Comparison of ENCODE assay signal across 8 cellular contexts in the genomic region with DNA sequence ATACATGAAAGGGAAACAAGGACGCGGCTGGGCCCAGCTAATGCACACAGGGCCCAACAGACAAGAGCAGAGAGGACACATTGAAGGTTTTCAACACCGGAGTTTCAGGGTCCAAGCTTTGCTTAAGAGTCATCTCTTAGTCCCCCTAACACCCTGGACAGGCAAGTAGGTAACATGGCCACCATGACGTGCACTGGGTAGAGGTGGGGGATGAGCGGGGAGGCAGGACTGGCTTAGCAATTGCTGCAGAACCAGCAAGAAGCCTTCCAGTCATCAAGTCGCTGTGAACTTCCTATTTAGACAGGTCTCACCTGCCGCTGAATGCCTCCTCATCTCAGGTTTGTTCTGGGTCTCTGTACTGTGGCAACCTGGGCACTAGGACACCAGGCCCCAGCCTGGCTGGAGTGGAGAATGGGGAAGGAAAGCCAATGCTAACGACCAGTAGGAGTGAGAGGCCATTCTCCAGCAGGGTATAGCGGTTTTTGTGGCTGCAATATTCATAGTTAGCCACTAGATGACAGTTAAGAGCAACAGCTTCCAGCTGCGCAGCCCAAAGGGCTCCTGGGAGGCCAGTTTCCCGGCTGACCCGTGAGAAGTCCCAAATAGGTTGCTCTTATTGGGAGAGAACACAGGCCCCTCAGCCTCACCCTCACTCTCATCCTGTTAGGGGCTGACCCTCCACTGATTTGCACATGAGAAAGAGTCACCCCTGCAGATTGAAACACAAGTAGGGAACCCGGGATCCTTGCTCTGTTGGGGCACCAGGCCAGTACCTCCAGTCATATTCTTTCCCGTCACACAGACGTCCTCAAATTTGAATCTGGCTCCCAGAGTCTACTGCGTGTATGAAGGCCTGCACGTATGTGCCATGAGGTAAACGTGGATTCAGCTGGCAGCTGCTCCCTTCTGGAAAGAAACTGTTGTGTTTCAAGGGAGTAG. TPM values are rescaled to one million over a fixed set of nuclear protein-coding genes. Genes with fewer than 3 reads are reported as not detected.
DNase-seq lines count a peak whose midpoint lies in the region; ATAC-seq and TF ChIP-seq lines count a peak whose summit lies in the region.

No MANE protein-coding gene starts in this region.

- no peak overlapping the region for H3K4me2 ChIP-seq in parathyroid adenoma (ENCODE audit: low read length)

- H3K4me1 ChIP-seq in NT2/D1 (ENCODE audit: insufficient read depth, insufficient read length) (no peaks in the 10 kb centered on the region), parathyroid adenoma (peaks cover 14% of the 10 kb centered on the region)

- CTCF ChIA-PET in activated naive CD4-positive, alpha-beta T cell treated with anti-CD3 and anti-CD28 coated beads for 36 hours (lab: Charles Lee): interaction anchor here (0.6 to 2.4 kb wide), 21 partner anchors 9 to 845 kb away, joined by 3 to 17 read pairs (median 4); no protein-coding TSS in a partner anchor

- no peaks in the 10 kb centered on the region for H3K9me3 Mint-ChIP-seq in activated naive CD4-positive, alpha-beta T cell treated with anti-CD3 and anti-CD28 coated beads for 36 hours

- peak; percentile 91 for TF ChIP-seq CTCF in parathyroid adenoma (IDR thresholded peaks at IDR 0.05)

- H3K9me3 ChIP-seq in NT2/D1 (ENCODE audit: insufficient read depth, low read length) (no peaks in the 10 kb centered on the region), parathyroid adenoma (ENCODE audit: control insufficient read depth, low read length) (no peaks in the 10 kb centered on the region)

- peaks cover 1% of the 10 kb centered on the region for H3K79me2 ChIP-seq in parathyroid adenoma

- H3K4me1 Mint-ChIP-seq in activated naive CD4-positive, alpha-beta T cell treated with anti-CD3 and anti-CD28 coated beads for 36 hours (ENCODE audit: low read depth): peaks cover 31% of the 10 kb centered on the region

- intact Hi-C loops in activated naive CD4-positive, alpha-beta T cell treated with anti-CD3 and anti-CD28 coated beads for 36 hours (cut with micrococcal nuclease): loop anchor here (1.0 to 5.0 kb wide), 6 partner anchors 83 to 757 kb away; a partner anchor contains a TSS
- intact Hi-C loops in Right ventricle myocardium superior (cut with DNase I): loop anchor here (10.0 kb wide), 1 partner anchor 355 kb away; no protein-coding TSS in a partner anchor

- peak overlapping the region; percentile 26 for H3K27ac Mint-ChIP-seq in activated naive CD4-positive, alpha-beta T cell treated with anti-CD3 and anti-CD28 coated beads for 36 hours

- ATAC-seq in GM19324 (IDR thresholded peaks at IDR 0.05; ENCODE audit: low FRiP score, unreplicated experiment) (peak; percentile 86), HG03432 (IDR thresholded peaks at IDR 0.05; ENCODE audit: unreplicated experiment) (peak; percentile 93), Right ventricle myocardium superior (ENCODE audit: poor library complexity) (peak; percentile 87), GM19328 (IDR thresholded peaks at IDR 0.05; ENCODE audit: unreplicated experiment) (no peak)

- no peaks in the 10 kb centered on the region for H3K27me3 Mint-ChIP-seq in activated naive CD4-positive, alpha-beta T cell treated with anti-CD3 and anti-CD28 coated beads for 36 hours (ENCODE audit: low read depth)

- peak overlapping the region; percentile 7 for H3K4me3 Mint-ChIP-seq in activated naive CD4-positive, alpha-beta T cell treated with anti-CD3 and anti-CD28 coated beads for 36 hours

- H3K4me3 ChIP-seq in NT2/D1 (ENCODE audit: insufficient read length, low read depth) (no peak overlapping the region), parathyroid adenoma (ENCODE audit: low read depth, low read length) (no peak overlapping the region)

- H3K36me3 ChIP-seq in NT2/D1 (ENCODE audit: insufficient read depth, insufficient read length, low read length) (no peaks in the 10 kb centered on the region), parathyroid adenoma (ENCODE audit: control insufficient read depth, insufficient read depth, low read length) (no peaks in the 10 kb centered on the region)

- DNase-seq in DMS53 (lab: John Stamatoyannopoulos, UW) (peak; percentile 95), NT2/D1 (ENCODE audit: low read depth, low spot score) (peak; percentile 57), Right ventricle myocardium superior (peak; percentile 71)
- DNase-seq in activated naive CD4-positive, alpha-beta T cell treated with anti-CD3 and anti-CD28 coated beads for 36 hours: peak; percentile 53

- no peak overlapping the region for H3K9ac ChIP-seq in NT2/D1 (ENCODE audit: insufficient read length, low read depth)
- H3K9ac ChIP-seq in parathyroid adenoma: no peak overlapping the region

- no peaks in the 10 kb centered on the region for H3K27me3 ChIP-seq in NT2/D1 (ENCODE audit: insufficient read depth, insufficient read length)
- no peaks in the 10 kb centered on the region for H3K27me3 ChIP-seq in parathyroid adenoma (ENCODE audit: control insufficient read depth, insufficient read depth, low read length)

- H2AFZ ChIP-seq in parathyroid adenoma: peak overlapping the region; percentile 87

- no peaks in the 10 kb centered on the region for H3K36me3 Mint-ChIP-seq in activated naive CD4-positive, alpha-beta T cell treated with anti-CD3 and anti-CD28 coated beads for 36 hours (ENCODE audit: low read depth)

- peak overlapping the region; percentile 62 for H3K27ac ChIP-seq in parathyroid adenoma

RNA-seq across cellular contexts. Expression of a gene that starts 6.0 kb away (rescaled TPM):
- total RNA-seq in activated naive CD4-positive, alpha-beta T cell treated with anti-CD3 and anti-CD28 coated beads for 36 hours: 10 to 100 TPM; 17.5 to 18.7 TPM
- 12.7 TPM for total RNA-seq in Right ventricle myocardium superior

RNA-seq across cellular contexts. Expression of a gene that starts 29.4 kb away (rescaled TPM):
- not detected for total RNA-seq in activated naive CD4-positive, alpha-beta T cell treated with anti-CD3 and anti-CD28 coated beads for 36 hours
- total RNA-seq in Right ventricle myocardium superior: 14.3 TPM

Comparison
In these comparisons a context has a peak if more than half of its experiments do, and no peak if none do; other contexts are left out.
1. RNA of a gene that starts 29.4 kb away (total RNA-seq): 14.3 TPM in Right ventricle myocardium superior (single experiment); not detected in activated naive CD4-positive, alpha-beta T cell treated with anti-CD3 and anti-CD28 coated beads for 36 hours; every median in the first group is over 10 times any median in the second.
2. Peak in every context shown above with its lines, with median percentiles within 50 percentile points of each other: DNase-seq.